18 cellular contexts compared by ENCODE assay signal in genomic region chr17:16932156-16932555, GRCh38. TPM values are rescaled to one million over a fixed set of nuclear protein-coding genes. Genes with fewer than 3 reads are reported as not detected.
DNase-seq lines count a peak whose midpoint lies in the region; ATAC-seq and TF ChIP-seq lines count a peak whose summit lies in the region.
"Had no signal": no experiment of that assay in that cellular context is flagged by ENCODE, and none has a peak within 500 bp of the region (broad histone marks: within the 10 kb centered on the region; RNA-seq: fewer than 3 reads in every experiment).

No MANE protein-coding gene starts in this region.

- TF ChIP-seq CTCF in chondrocyte (IDR thresholded peaks at IDR 0.05) (no peak), upper lobe of right lung (IDR thresholded peaks at IDR 0.05) (no peak)

- H3K4me1 ChIP-seq in neuronal stem cell (ENCODE audit: control insufficient read depth in 2 of 2, insufficient read depth in 1 of 2, low read depth in 1 of 2, low read length in 2 of 2) (no peaks in the 10 kb centered on the region), upper lobe of right lung (no peaks in the 10 kb centered on the region)
- H3K4me1 ChIP-seq: BE2C had no signal

- no peaks in the 10 kb centered on the region for H3K36me3 ChIP-seq in neuronal stem cell (replicated peaks in 1 of 2; ENCODE audit: control insufficient read depth in 2 of 2, insufficient read depth in 2 of 2, low read length in 2 of 2)
- no peaks in the 10 kb centered on the region for H3K36me3 ChIP-seq in upper lobe of right lung
- H3K36me3 ChIP-seq: BE2C had no signal

- no peak overlapping the region for H2AK5ac ChIP-seq in neuronal stem cell (ENCODE audit: low read depth, low read length)

- no peaks in the 10 kb centered on the region for H3K4me1 Mint-ChIP-seq in chondrocyte (ENCODE audit: low read depth)
- H3K4me1 Mint-ChIP-seq in activated T-cell treated with anti-CD3 and anti-CD28 coated beads, Interleukin-2, amount 50 U/mL, for 4 hours (ENCODE audit: low read depth), result peaks cover 4% of the 10 kb centered on the region

- H2BK15ac ChIP-seq in neuronal stem cell (ENCODE audit: low read length), result no peak overlapping the region

- no peak overlapping the region for H2BK5ac ChIP-seq in neuronal stem cell (ENCODE audit: low read length)

- no peak overlapping the region for H2BK12ac ChIP-seq in neuronal stem cell (ENCODE audit: low read length)

- intact Hi-C loops in cardiac septum (cut with DNase I), result no loop called here
- intact Hi-C loops in Right ventricle myocardium superior (cut with DNase I), result no loop called here
- intact Hi-C loops in upper lobe of right lung (cut with DNase I), result no loop called here

- H3K4me3 ChIP-seq in neuronal stem cell (ENCODE audit: low read length in 2 of 2), result no peak overlapping the region
- H3K4me3 ChIP-seq in upper lobe of right lung, result no peak overlapping the region
- H3K4me3 ChIP-seq: GM12878, GM23248 had no signal

- H3K9me3 ChIP-seq in neuronal stem cell (replicated peaks in 1 of 2; ENCODE audit: control insufficient read depth in 2 of 2, insufficient read depth in 1 of 2, low read depth in 1 of 2, low read length in 2 of 2), result no peaks in the 10 kb centered on the region
- H3K9me3 ChIP-seq in upper lobe of right lung, result no peaks in the 10 kb centered on the region
- H3K9me3 ChIP-seq: BE2C had no signal

- no peaks in the 10 kb centered on the region for H3K79me1 ChIP-seq in neuronal stem cell (ENCODE audit: low read depth, low read length)

- no peak overlapping the region for H2AFZ ChIP-seq in neuronal stem cell (ENCODE audit: low read length)
- H2AFZ ChIP-seq: GM23248 had no signal

- H3K23ac ChIP-seq in neuronal stem cell (ENCODE audit: low read depth, low read length, poor library complexity), result no peak overlapping the region

- H3K4ac ChIP-seq in neuronal stem cell (ENCODE audit: low read length), result no peak overlapping the region

- no peak overlapping the region for H3K9ac ChIP-seq in neuronal stem cell (ENCODE audit: low read depth, low read length, poor library complexity)
- H3K9ac ChIP-seq: GM23248 had no signal

- no peak for ATAC-seq in Right ventricle myocardium superior (ENCODE audit: poor library complexity)
- no peak for ATAC-seq in upper lobe of right lung
- ATAC-seq in activated T-cell treated with anti-CD3 and anti-CD28 coated beads, Interleukin-2, amount 50 U/mL, for 4 hours, result no peak
- ATAC-seq: GM12878, HCT116 had no signal

- no peaks in the 10 kb centered on the region for H3K36me3 Mint-ChIP-seq in chondrocyte (ENCODE audit: low read depth)
- H3K36me3 Mint-ChIP-seq in activated T-cell treated with anti-CD3 and anti-CD28 coated beads, Interleukin-2, amount 50 U/mL, for 4 hours (ENCODE audit: insufficient read depth), result no peaks in the 10 kb centered on the region
- H3K36me3 Mint-ChIP-seq: CD4-positive, alpha-beta memory T cell had no signal

- no CpG with 5 or more reads among the region's 8 CpGs for WGBS in neuronal stem cell (ENCODE audit: extremely low coverage in 2 of 2, insufficient read length in 2 of 2, insufficient replicate concordance in 1 of 2), 2 donors

- no peak overlapping the region for H4K91ac ChIP-seq in neuronal stem cell (ENCODE audit: low read depth, low read length, poor library complexity)

- no peaks in the 10 kb centered on the region for H3K9me3 Mint-ChIP-seq in chondrocyte (ENCODE audit: low read depth)
- no peaks in the 10 kb centered on the region for H3K9me3 Mint-ChIP-seq in activated T-cell treated with anti-CD3 and anti-CD28 coated beads, Interleukin-2, amount 50 U/mL, for 4 hours
- H3K9me3 Mint-ChIP-seq: CD4-positive, alpha-beta memory T cell had no signal

- peaks cover 11% of the 10 kb centered on the region for H3K27me3 Mint-ChIP-seq in chondrocyte (ENCODE audit: low read depth)
- peaks cover 2% of the 10 kb centered on the region for H3K27me3 Mint-ChIP-seq in activated T-cell treated with anti-CD3 and anti-CD28 coated beads, Interleukin-2, amount 50 U/mL, for 4 hours (ENCODE audit: low read depth)

- H4K8ac ChIP-seq in neuronal stem cell (ENCODE audit: low read depth, low read length), result no peak overlapping the region

- H3K27ac Mint-ChIP-seq in chondrocyte (ENCODE audit: unreplicated experiment), result no peak overlapping the region

- H3K27me3 ChIP-seq in neuronal stem cell (ENCODE audit: control insufficient read depth in 3 of 3, insufficient read depth in 3 of 3, low read depth in 1 of 3, low read length in 3 of 3), result peaks cover 0 to 3% (median 0%) of the 10 kb centered on the region in 3 experiments
- H3K27me3 ChIP-seq in upper lobe of right lung, result no peaks in the 10 kb centered on the region
- H3K27me3 ChIP-seq: BE2C had no signal

- H3K18ac ChIP-seq in neuronal stem cell (ENCODE audit: low read length), result no peak overlapping the region

- H3K14ac ChIP-seq in neuronal stem cell (ENCODE audit: low read length), result no peak overlapping the region

- DNase-seq in cardiac septum (ENCODE audit: low spot score) (peak; percentile 22), Right ventricle myocardium superior (no peak), chondrocyte (ENCODE audit: low spot score) (peak; percentile 56), neuronal stem cell (ENCODE audit: low spot score) (no peak), upper lobe of right lung (peak; percentile 45)
- DNase-seq in activated T-cell treated with anti-CD3 and anti-CD28 coated beads, Interleukin-2, amount 50 U/mL, for 4 hours, result no peak
- no peak for DNase-seq in stimulated activated naive CD4-positive, alpha-beta T cell (lab: John Stamatoyannopoulos, UW)
- DNase-seq: ACHN; BE2C; CD4-positive, alpha-beta memory T cell; DMS79; GM23248 had no signal

- H3K27ac ChIP-seq in neuronal stem cell (replicated peaks; ENCODE audit: low read length), result no peak overlapping the region
- H3K27ac ChIP-seq in upper lobe of right lung, result no peak overlapping the region
- H3K27ac ChIP-seq: C4-2B, GM23248, HL-60 had no signal

- H2BK120ac ChIP-seq in neuronal stem cell (ENCODE audit: low read depth, low read length), result peak overlapping the region; percentile 21

- no peak overlapping the region for H3K4me2 ChIP-seq in neuronal stem cell (ENCODE audit: insufficient read depth, low read length, poor library complexity, severe bottlenecking)

- no peak overlapping the region for H3K4me3 Mint-ChIP-seq in chondrocyte (ENCODE audit: unreplicated experiment)
- H3K4me3 Mint-ChIP-seq in activated T-cell treated with anti-CD3 and anti-CD28 coated beads, Interleukin-2, amount 50 U/mL, for 4 hours, result no peak overlapping the region
- H3K4me3 Mint-ChIP-seq: CD4-positive, alpha-beta memory T cell had no signal

RNA-seq across cellular contexts. Expression of gene TNFRSF13B, which starts 39.8 kb away (rescaled TPM):
- total RNA-seq in cardiac septum, result not detected
- total RNA-seq in Right ventricle myocardium superior, result not detected
- total RNA-seq in chondrocyte, result not detected in 3 replicates
- not detected for polyA plus RNA-seq in neuronal stem cell (2013, experiment 1 of 2)
- not detected for polyA plus RNA-seq in neuronal stem cell (2013, experiment 2 of 2)
- not detected for total RNA-seq in upper lobe of right lung
- under 1 TPM in 1 of 3 donors, not detected in 2; 0.30 TPM for total RNA-seq in activated T-cell treated with anti-CD3 and anti-CD28 coated beads, Interleukin-2, amount 50 U/mL, for 4 hours
- total RNA-seq: A172; CD4-positive, alpha-beta memory T cell; G401; GM23248 had no signal
- polyA plus RNA-seq: GM23248 had no signal

Comparison
In these comparisons a context has a peak if more than half of its experiments do, and no peak if none do; other contexts are left out.
1. DNase-seq: peak in cardiac septum (single experiment), chondrocyte (single experiment) and upper lobe of right lung (single experiment); none in Right ventricle myocardium superior (single experiment), neuronal stem cell (single experiment), activated T-cell treated with anti-CD3 and anti-CD28 coated beads, Interleukin-2, amount 50 U/mL, for 4 hours (single experiment) and stimulated activated naive CD4-positive, alpha-beta T cell (0 of 6).